11 cellular contexts compared by ENCODE assay signal in genomic region chr2:156192468-156192867, GRCh38.
DNase-seq lines count a peak whose midpoint lies in the region; ATAC-seq, FAIRE-seq and TF ChIP-seq lines count a peak whose summit lies in the region.
"Had no signal": no experiment of that assay in that cellular context is flagged by ENCODE, and none has a peak within 500 bp of the region (broad histone marks: within the 10 kb centered on the region; RNA-seq: fewer than 3 reads in every experiment).

No MANE protein-coding gene starts in this region.

- in situ Hi-C loops in IMR-90 (cut with MboI; ENCODE audit: low sequenced_read_pairs): no loop called here

- TF ChIP-seq POLR2A in IMR-90 (IDR thresholded peaks at IDR 0.05; ENCODE audit: low read depth, low read length): no peak
- TF ChIP-seq POLR2A in H1 (IDR thresholded peaks at IDR 0.05; ENCODE audit: control extremely low read depth in 1 of 2, low read depth in 2 of 2, low read length in 2 of 2): no peak

- H3K27ac ChIP-seq in ACC112 (ENCODE audit: low read depth, low read length) (no peak overlapping the region), IMR-90 (ENCODE audit: insufficient read depth, low read length) (no peak overlapping the region), H1 (ENCODE audit: low read depth, low read length) (no peak overlapping the region)

- H4K8ac ChIP-seq in IMR-90 (ENCODE audit: low read depth in 2 of 2, low read length in 2 of 2) (no peak overlapping the region), H1 (ENCODE audit: extremely low read depth, insufficient read depth, low read length) (no peak overlapping the region)

- TF ChIP-seq RAD21 in IMR-90 (IDR thresholded peaks at IDR 0.05; ENCODE audit: low read length) (no peak), H1 (IDR thresholded peaks at IDR 0.05 in 1 of 2, conservative IDR thresholded peaks at IDR 0.05 in 1 of 2; ENCODE audit: low read depth in 2 of 2, low read length in 2 of 2) (peak; percentile 49 to 52)

- intact Hi-C loops in IMR-90 (cut with micrococcal nuclease): loop anchor here (5.0 kb wide), 1 partner anchor 700 kb away; no protein-coding TSS in a partner anchor
- intact Hi-C loops in CD14-positive monocyte (cut with micrococcal nuclease): no loop called here

- no peak overlapping the region for H3K4me2 ChIP-seq in IMR-90 (ENCODE audit: low read depth, low read length)
- no peak overlapping the region for H3K4me2 ChIP-seq in H1 (ENCODE audit: insufficient read depth in 1 of 2, low read depth in 2 of 2, low read length in 2 of 2)

- H3K23ac ChIP-seq in IMR-90 (ENCODE audit: low read depth, low read length) (no peak overlapping the region), H1 (ENCODE audit: insufficient read length) (no peak overlapping the region)

- no peak overlapping the region for H2AK9ac ChIP-seq in IMR-90 (replicated peaks; ENCODE audit: low read depth, low read length, poor library complexity)

- TF ChIP-seq CTCF in IMR-90 (conservative IDR thresholded peaks at IDR 0.05; ENCODE audit: low read depth, low read length) (0 out of 2 replicates have a peak, but pooled peaks have one; percentile 27), H1 (IDR thresholded peaks at IDR 0.05; ENCODE audit: control extremely low read depth in 1 of 3, insufficient read depth in 1 of 3, low read depth in 1 of 3, low read length in 3 of 3) (peak in 2 of 3 experiments; percentile 29 to 31; a peak in 2 of 4 replicates), CD14-positive monocyte (IDR thresholded peaks at IDR 0.05) (no peak)

- no peak overlapping the region for H4K5ac ChIP-seq in IMR-90 (ENCODE audit: low read depth, low read length)
- no peak overlapping the region for H4K5ac ChIP-seq in H1 (ENCODE audit: insufficient read length, low read depth, low read length)

- H3K36me3 Mint-ChIP-seq in CD14-positive monocyte: no peaks in the 10 kb centered on the region

- H3K79me1 ChIP-seq in IMR-90 (ENCODE audit: low read depth in 1 of 2, low read length in 2 of 2): no peaks in the 10 kb centered on the region
- H3K79me1 ChIP-seq in H1 (ENCODE audit: low read depth, low read length): no peaks in the 10 kb centered on the region

- peak; percentile 94 for ATAC-seq in GM18907 (IDR thresholded peaks at IDR 0.05; ENCODE audit: unreplicated experiment)
- no peak for ATAC-seq in IMR-90 (ENCODE audit: low read depth)
- ATAC-seq: sciatic nerve had no signal

- H3K4me3 Mint-ChIP-seq in CD14-positive monocyte: no peak overlapping the region
- H3K4me3 Mint-ChIP-seq: activated T-cell treated with anti-CD3 and anti-CD28 coated beads, Interleukin-2, amount 50 U/mL, for 4 hours had no signal

- H3K36me3 ChIP-seq in ACC112 (ENCODE audit: insufficient read depth, low read length): no peaks in the 10 kb centered on the region
- H3K36me3 ChIP-seq in IMR-90 (ENCODE audit: control insufficient read depth, insufficient read depth, low read length): no peaks in the 10 kb centered on the region
- no peaks in the 10 kb centered on the region for H3K36me3 ChIP-seq in H1 (ENCODE audit: control insufficient read depth in 2 of 4, insufficient read depth in 4 of 4, low read length in 3 of 4)

- peaks cover 0 to 1% (median 0%) of the 10 kb centered on the region in 3 donors for H3K27me3 Mint-ChIP-seq in CD14-positive monocyte (ENCODE audit: low read depth in 3 of 3)

- H4K20me1 ChIP-seq in IMR-90 (ENCODE audit: insufficient read depth, low read length): no peaks in the 10 kb centered on the region
- peaks cover 0 to 1% of the 10 kb centered on the region in 2 experiments for H4K20me1 ChIP-seq in H1 (replicated peaks in 1 of 2; ENCODE audit: control insufficient read depth in 1 of 2, insufficient read depth in 2 of 2, low read length in 2 of 2)

- H3K14ac ChIP-seq in IMR-90 (replicated peaks; ENCODE audit: low read depth, low read length) (no peak overlapping the region), H1 (ENCODE audit: insufficient read length) (no peak overlapping the region)

- H3K9ac ChIP-seq in IMR-90 (ENCODE audit: low read depth, low read length): no peak overlapping the region
- H3K9ac ChIP-seq in H1 (replicated peaks in 1 of 4; ENCODE audit: extremely low read depth in 1 of 4, low read depth in 3 of 4, low read length in 3 of 4): no peak overlapping the region

- BruUV-seq in IMR-90 (replicated peaks; lab: Mats Ljungman, UMichigan): no TSS peak

- no peaks in the 10 kb centered on the region for H3K79me2 ChIP-seq in ACC112 (ENCODE audit: control insufficient read depth, insufficient read depth, low read length, unreplicated experiment)
- H3K79me2 ChIP-seq in H1 (ENCODE audit: control insufficient read depth in 1 of 2, insufficient read depth in 2 of 2, low read length in 2 of 2): no peaks in the 10 kb centered on the region

- H3K27ac Mint-ChIP-seq in CD14-positive monocyte: no peak overlapping the region

- no peak overlapping the region for H2BK20ac ChIP-seq in IMR-90 (ENCODE audit: low read depth, low read length)
- H2BK20ac ChIP-seq in H1 (ENCODE audit: low read length): no peak overlapping the region

- no peak for FAIRE-seq in H1 (lab: Jason Lieb, UNC)

- H4K91ac ChIP-seq in IMR-90 (ENCODE audit: insufficient read depth, low read depth, low read length) (no peak overlapping the region), H1 (replicated peaks; ENCODE audit: insufficient read length, low read length) (no peak overlapping the region)

- H3K18ac ChIP-seq in IMR-90 (ENCODE audit: low read depth, low read length): no peak overlapping the region
- H3K18ac ChIP-seq in H1 (ENCODE audit: extremely low read depth, low read length): no peak overlapping the region

- TF ChIP-seq EP300 in H1 (IDR thresholded peaks at IDR 0.05; ENCODE audit: borderline replicate concordance in 1 of 2, low read depth in 2 of 2, low read length in 2 of 2): no peak

- H3K4me3 ChIP-seq in ACC112 (ENCODE audit: low read depth, low read length) (peak overlapping the region; percentile 18), IMR-90 (ENCODE audit: insufficient read depth, low read depth, low read length) (no peak overlapping the region), H1 (ENCODE audit: extremely low read depth in 1 of 4, insufficient read depth in 2 of 4, low read depth in 3 of 4, low read length in 4 of 4) (no peak overlapping the region)

- H2AFZ ChIP-seq in ACC112 (ENCODE audit: low read length, unreplicated experiment): peak overlapping the region; percentile 37
- no peak overlapping the region for H2AFZ ChIP-seq in IMR-90 (replicated peaks; ENCODE audit: low read length, poor library complexity)
- H2AFZ ChIP-seq in H1 (ENCODE audit: low read length): no peak overlapping the region

- no peak overlapping the region for H3K56ac ChIP-seq in IMR-90 (ENCODE audit: extremely low read depth, insufficient read depth, low read length)
- no peak overlapping the region for H3K56ac ChIP-seq in H1 (replicated peaks; ENCODE audit: insufficient read length, low read depth, low read length)

- POLR2A ChIA-PET in IMR-90 (lab: Charles Lee; ENCODE audit: unreplicated experiment): no interaction called here
- POLR2A ChIA-PET in H1 (lab: Charles Lee; ENCODE audit: partially characterized antibody): no interaction called here

- H2BK12ac ChIP-seq in H1 (ENCODE audit: low read depth, low read length): no peak overlapping the region

- no peak overlapping the region for H2BK15ac ChIP-seq in IMR-90 (ENCODE audit: low read depth, low read length)
- H2BK15ac ChIP-seq in H1 (ENCODE audit: low read length): no peak overlapping the region

- DNase-seq in IMR-90 (no peak), H1 (ENCODE audit: low read depth in 1 of 2, low spot score in 2 of 2) (no peak), GF-D8 (lab: John Stamatoyannopoulos, UW) (no peak), CD14-positive monocyte (ENCODE audit: low spot score) (no peak), NCI-H2227 treated with DMSO at 0.1 percent for 48 hours (lab: John Stamatoyannopoulos, UW) (no peak), NCI-H146 (lab: John Stamatoyannopoulos, UW) (no peak)
- DNase-seq: activated T-cell treated with anti-CD3 and anti-CD28 coated beads, Interleukin-2, amount 50 U/mL, for 4 hours; NCI-H2029 had no signal

- H2BK120ac ChIP-seq in IMR-90 (ENCODE audit: low read depth, low read length) (no peak overlapping the region), H1 (replicated peaks; ENCODE audit: low read depth, low read length) (no peak overlapping the region)

- H3K9me3 ChIP-seq in IMR-90 (ENCODE audit: control insufficient read depth, insufficient read depth, low read length) (no peaks in the 10 kb centered on the region), H1 (ENCODE audit: insufficient read depth in 2 of 2, low read depth in 1 of 2, low read length in 1 of 2) (no peaks in the 10 kb centered on the region)

- H3K27me3 ChIP-seq in ACC112 (ENCODE audit: insufficient read depth, low read length): no peaks in the 10 kb centered on the region
- no peaks in the 10 kb centered on the region for H3K27me3 ChIP-seq in IMR-90 (ENCODE audit: control insufficient read depth, insufficient read depth, low read length)
- no peaks in the 10 kb centered on the region for H3K27me3 ChIP-seq in H1 (replicated peaks in 1 of 4; ENCODE audit: control insufficient read depth in 3 of 4, extremely low read depth in 1 of 4, insufficient read depth in 3 of 4, low read length in 3 of 4)

- dilution Hi-C loops in IMR-90 (cut with HindIII; ENCODE audit: low sequenced_read_pairs, unreplicated experiment): no loop called here

- no peaks in the 10 kb centered on the region for H3K9me3 Mint-ChIP-seq in CD14-positive monocyte
- H3K9me3 Mint-ChIP-seq: activated T-cell treated with anti-CD3 and anti-CD28 coated beads, Interleukin-2, amount 50 U/mL, for 4 hours had no signal

- no peaks in the 10 kb centered on the region for H3K23me2 ChIP-seq in H1 (ENCODE audit: low read depth, low read length)

- H2AK5ac ChIP-seq in IMR-90 (ENCODE audit: low read depth, low read length) (no peak overlapping the region), H1 (ENCODE audit: low read depth, low read length) (no peak overlapping the region)

- no peak overlapping the region for H2BK5ac ChIP-seq in IMR-90 (ENCODE audit: low read depth, low read length, poor library complexity, severe bottlenecking)
- H2BK5ac ChIP-seq in H1 (ENCODE audit: low read depth, low read length): no peak overlapping the region

- H3K4me1 ChIP-seq in ACC112 (ENCODE audit: control insufficient read depth, insufficient read depth, low read length, unreplicated experiment): peaks cover 4% of the 10 kb centered on the region
- no peaks in the 10 kb centered on the region for H3K4me1 ChIP-seq in IMR-90 (ENCODE audit: control insufficient read depth, insufficient read depth, low read length)
- H3K4me1 ChIP-seq in H1 (replicated peaks in 1 of 4; ENCODE audit: control insufficient read depth in 3 of 4, insufficient read depth in 4 of 4, low read length in 3 of 4): no peaks in the 10 kb centered on the region

- H3K9me1 ChIP-seq in IMR-90 (ENCODE audit: insufficient read depth, low read length): no peaks in the 10 kb centered on the region

- H3K4ac ChIP-seq in IMR-90 (ENCODE audit: low read depth, low read length): no peak overlapping the region
- no peak overlapping the region for H3K4ac ChIP-seq in H1 (replicated peaks; ENCODE audit: insufficient read length, low read depth, low read length)

- H3K4me1 Mint-ChIP-seq in CD14-positive monocyte: peaks cover 3% of the 10 kb centered on the region

- CTCF ChIA-PET in IMR-90 (lab: Yijun Ruan, JAX) (no interaction called here), H1 (lab: Charles Lee; ENCODE audit: partially characterized antibody) (interaction anchor here (1.1 to 1.9 kb wide), 5 partner anchors 19 to 395 kb away, joined by 3 to 5 read pairs (median 4); no protein-coding TSS in a partner anchor)

TF ChIP-seq in H1, 55 proteins besides CTCF, POLR2A, EP300 and RAD21 (continues in another document):
- no peak for TF ChIP-seq TAF1 (IDR thresholded peaks at IDR 0.05; ENCODE audit: low read depth, low read length)
